8 cellular contexts compared by ENCODE assay signal in the genomic region with DNA sequence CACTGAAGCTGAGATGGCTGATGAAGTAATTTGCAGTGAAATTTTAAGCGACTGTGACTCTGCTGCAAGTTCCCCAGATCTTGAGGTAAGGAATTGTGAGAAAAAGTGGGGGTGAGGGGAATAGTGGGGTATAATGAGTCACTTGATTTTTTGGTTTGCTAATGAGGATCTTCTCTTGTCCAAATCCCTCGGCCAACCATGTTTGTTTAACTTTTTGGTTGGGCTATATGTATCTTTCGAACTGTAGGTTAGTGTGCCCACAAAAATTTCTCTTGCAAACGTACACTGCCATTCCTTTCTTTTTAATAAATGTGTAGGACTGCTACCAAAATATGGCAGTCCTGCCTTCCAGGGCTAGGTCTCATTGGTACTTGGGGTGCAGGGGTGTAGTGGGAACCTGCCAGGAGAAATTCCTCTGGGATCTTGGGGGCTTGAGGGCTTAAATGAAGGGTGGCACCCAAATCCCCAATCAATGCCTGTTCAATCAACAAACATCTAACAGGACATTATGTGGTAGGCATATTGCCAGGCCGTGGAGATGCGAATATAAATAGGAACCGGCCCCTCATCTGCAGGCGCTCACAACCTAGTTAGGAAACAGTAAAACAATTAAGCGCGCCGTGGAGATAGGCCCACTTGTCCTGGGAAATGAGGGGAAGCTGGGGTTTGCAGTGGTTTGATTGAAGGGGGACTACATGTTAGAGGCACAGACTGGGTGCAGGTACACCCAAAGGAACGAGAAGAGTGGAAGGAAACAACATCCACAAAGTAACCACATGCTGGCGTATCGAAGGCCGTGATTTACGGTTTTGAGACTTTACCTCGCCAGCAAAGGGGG. TPM values are rescaled to one million over a fixed set of nuclear protein-coding genes. Genes with fewer than 3 reads are reported as not detected.
DNase-seq lines count a peak whose midpoint lies in the region; ATAC-seq and TF ChIP-seq lines count a peak whose summit lies in the region.

No MANE protein-coding gene starts in this region.

- H3K27ac ChIP-seq in CD8-positive, alpha-beta T cell (ENCODE audit: low read depth, low read length) = peak overlapping the region; percentile 80
- H3K27ac ChIP-seq in OCI-LY1 (ENCODE audit: low read depth, low read length, poor library complexity, severe bottlenecking) = peak overlapping the region; percentile 83
- peak overlapping the region; percentile 94 for H3K27ac ChIP-seq in neutrophil

- no peaks in the 10 kb centered on the region for H3K9me2 ChIP-seq in OCI-LY1 (ENCODE audit: low read depth, low read length)

- H3K9me3 ChIP-seq in CD8-positive, alpha-beta T cell (ENCODE audit: low read length) = no peaks in the 10 kb centered on the region
- H3K9me3 ChIP-seq in OCI-LY1 (ENCODE audit: low read length) = no peaks in the 10 kb centered on the region
- no peaks in the 10 kb centered on the region for H3K9me3 ChIP-seq in endocrine pancreas (ENCODE audit: control insufficient read depth, low read length)
- no peaks in the 10 kb centered on the region for H3K9me3 ChIP-seq in neutrophil

- peaks cover 20% of the 10 kb centered on the region for H3K36me3 ChIP-seq in CD8-positive, alpha-beta T cell (ENCODE audit: insufficient read depth, low read length)
- H3K36me3 ChIP-seq in OCI-LY1 (ENCODE audit: insufficient read depth, low read length) (peaks cover 24% of the 10 kb centered on the region), endocrine pancreas (ENCODE audit: control insufficient read depth, insufficient read depth, low read length) (no peaks in the 10 kb centered on the region), neutrophil (peaks cover 24% of the 10 kb centered on the region)

- ATAC-seq in CD8-positive, alpha-beta T cell = no peak
- ATAC-seq in GM21360 (IDR thresholded peaks at IDR 0.05; ENCODE audit: unreplicated experiment) = no peak

- H3K79me2 ChIP-seq in OCI-LY1 (ENCODE audit: insufficient read depth, low read length) = peaks cover 12% of the 10 kb centered on the region

- no peaks in the 10 kb centered on the region for H3K9me3 Mint-ChIP-seq in CD8-positive, alpha-beta T cell

- peaks cover 29% of the 10 kb centered on the region for H3K4me1 Mint-ChIP-seq in CD8-positive, alpha-beta T cell (ENCODE audit: low read depth)

- CTCF ChIA-PET in CD8-positive, alpha-beta T cell (lab: Charles Lee) = interaction anchor here (0.7 to 4.0 kb wide), 5 partner anchors 18 to 771 kb away, joined by 3 to 53 read pairs (median 4); partner anchors contain the start of genes PPP1R3E and SLC22A17

- intact Hi-C loops in CD8-positive, alpha-beta T cell (cut with DNase I, micrococcal nuclease) = loop anchor here (2.0 to 10.0 kb wide), 4 partner anchors 149 to 825 kb away; partner anchors contain the start of genes DHRS4 (in 1 of the 2), EMC9 (in 1 of the 2), NGDN (in 1 of the 2) and OXA1L (in 1 of the 2)

- no peaks in the 10 kb centered on the region for H3K27me3 Mint-ChIP-seq in CD8-positive, alpha-beta T cell (ENCODE audit: low read depth)

- POLR2A ChIA-PET in CD8-positive, alpha-beta T cell (lab: Charles Lee) = interaction anchor here (0.6 to 7.7 kb wide), 15 partner anchors 9 to 730 kb away, joined by 3 to 202 read pairs (median 6); partner anchors contain the start of genes ACIN1, BCL2L2, C14orf119 and DAD1

- H3K4me3 ChIP-seq in CD8-positive, alpha-beta T cell (ENCODE audit: low read depth, low read length) = peak overlapping the region; percentile 60
- H3K4me3 ChIP-seq in OCI-LY1 (ENCODE audit: low read depth, low read length, poor library complexity, severe bottlenecking) (peak overlapping the region; percentile 69), endocrine pancreas (ENCODE audit: control insufficient read depth, insufficient read depth, low read length) (peak overlapping the region; percentile 28), neutrophil (ENCODE audit: low read depth in 1 of 2, low read length in 1 of 2) (peak overlapping the region; percentile 74 to 97)

- peak overlapping the region; percentile 89 for H3K4me3 Mint-ChIP-seq in CD8-positive, alpha-beta T cell

- DNase-seq in CD8-positive, alpha-beta T cell = peak in 1 of 7 experiments; percentile 7
- DNase-seq in epidermal melanocyte (ENCODE audit: insufficient read length, low spot score) = no peak
- DNase-seq in effector CD8-positive, alpha-beta T cell (lab: John Stamatoyannopoulos, UW) = no peak
- no peak for DNase-seq in NCI-H1694 (lab: John Stamatoyannopoulos, UW)

- peak overlapping the region; percentile 99 for H3K27ac Mint-ChIP-seq in CD8-positive, alpha-beta T cell

- no peaks in the 10 kb centered on the region for H4K20me1 ChIP-seq in OCI-LY1 (ENCODE audit: insufficient read depth, low read length)

- TF ChIP-seq CTCF in CD8-positive, alpha-beta T cell (IDR thresholded peaks at IDR 0.05) = no peak
- no peak for TF ChIP-seq CTCF in OCI-LY1 (IDR thresholded peaks at IDR 0.05; ENCODE audit: low read length)
- no peak for TF ChIP-seq CTCF in neutrophil (IDR thresholded peaks at IDR 0.05)

- peaks cover 30% of the 10 kb centered on the region for H3K36me3 Mint-ChIP-seq in CD8-positive, alpha-beta T cell

- H3K4me1 ChIP-seq in CD8-positive, alpha-beta T cell (ENCODE audit: insufficient read depth, low read length) = peaks cover 23% of the 10 kb centered on the region
- H3K4me1 ChIP-seq in OCI-LY1 (ENCODE audit: insufficient read depth, low read length, severe bottlenecking) (peaks cover 22% of the 10 kb centered on the region), endocrine pancreas (ENCODE audit: control insufficient read depth, insufficient read depth, low read length) (peaks cover 16% of the 10 kb centered on the region), neutrophil (ENCODE audit: control insufficient read depth in 1 of 2, insufficient read depth in 1 of 2, low read depth in 1 of 2, low read length in 1 of 2) (peaks cover 24 to 25% of the 10 kb centered on the region in 2 experiments)

- H3F3A ChIP-seq in OCI-LY1 (ENCODE audit: insufficient read depth, low read length) = no peaks in the 10 kb centered on the region

- peak overlapping the region; percentile 65 for H3K9ac ChIP-seq in OCI-LY1 (ENCODE audit: low read length)
- H3K9ac ChIP-seq in endocrine pancreas (ENCODE audit: control insufficient read depth, insufficient read depth, low read length) = no peak overlapping the region

- peak overlapping the region; percentile 78 for H3K4me2 ChIP-seq in OCI-LY1 (ENCODE audit: low read length)

- H2AFZ ChIP-seq in OCI-LY1 (ENCODE audit: low read length) = no peak overlapping the region

- no peaks in the 10 kb centered on the region for H3K27me3 ChIP-seq in CD8-positive, alpha-beta T cell (ENCODE audit: insufficient read depth, low read length)
- no peaks in the 10 kb centered on the region for H3K27me3 ChIP-seq in OCI-LY1 (ENCODE audit: insufficient read depth, low read length)
- H3K27me3 ChIP-seq in endocrine pancreas (ENCODE audit: control insufficient read depth, insufficient read depth, low read length) = no peaks in the 10 kb centered on the region
- H3K27me3 ChIP-seq in neutrophil = no peaks in the 10 kb centered on the region

RNA-seq across cellular contexts. Expression of gene PABPN1, which starts 1.3 kb away (rescaled TPM):
- 100 to 1,000 TPM; 186 to 191 TPM for total RNA-seq in CD8-positive, alpha-beta T cell

RNA-seq across cellular contexts. Expression of gene BCL2L2, which starts 13.3 kb away (rescaled TPM):
- total RNA-seq in CD8-positive, alpha-beta T cell = 1 to 10 TPM; 1.4 to 1.8 TPM

RNA-seq across cellular contexts. Expression of gene PPP1R3E, which starts 17.3 kb away (rescaled TPM):
- 10 to 100 TPM; 31.2 to 33.8 TPM for total RNA-seq in CD8-positive, alpha-beta T cell

RNA-seq across cellular contexts. Expression of gene SLC22A17, which starts 32.7 kb away (rescaled TPM):
- total RNA-seq in CD8-positive, alpha-beta T cell = 10 to 100 TPM; 12.3 to 13.5 TPM

RNA-seq across cellular contexts. Expression of gene HOMEZ, which starts 34.0 kb away (rescaled TPM):
- total RNA-seq in CD8-positive, alpha-beta T cell = 1 to 10 TPM; 3.1 to 4.0 TPM

Comparison
In these comparisons a context has a peak if more than half of its experiments do, and no peak if none do; other contexts are left out.
1. H3K4me3 ChIP-seq: peak in every context shown above with its lines; median percentile 86 in neutrophil; 69 in OCI-LY1; 60 in CD8-positive, alpha-beta T cell; 28 in endocrine pancreas.